9 cellular contexts compared by ENCODE assay signal in the genomic region with DNA sequence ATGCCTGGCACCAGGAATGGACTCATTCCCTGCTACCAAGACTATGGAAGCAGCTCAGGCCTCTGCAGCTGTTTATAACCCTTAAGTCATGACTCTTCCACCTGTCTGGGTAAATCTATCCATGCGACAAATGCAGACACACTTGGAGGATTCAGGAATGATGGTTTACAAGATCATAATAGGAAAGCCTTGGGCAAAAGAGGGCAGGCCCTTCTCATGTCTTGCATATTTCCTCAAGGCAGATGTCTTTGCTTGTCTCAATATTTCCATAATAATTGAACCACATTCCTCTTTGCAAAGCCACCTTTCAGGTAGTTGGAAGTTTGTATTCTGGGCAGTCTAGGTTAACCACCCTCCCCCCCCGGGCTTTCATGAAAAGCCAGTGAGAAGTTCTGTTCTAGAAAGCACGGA. TPM values are rescaled to one million over a fixed set of nuclear protein-coding genes. Genes with fewer than 3 reads are reported as not detected.
A peak's percentile ranks its signal among the peaks of the same experiment; 100 is the strongest.
DNase-seq lines count a peak whose midpoint lies in the region; ATAC-seq, FAIRE-seq and TF ChIP-seq lines count a peak whose summit lies in the region.
"Had no signal": no experiment of that assay in that cellular context is flagged by ENCODE, and none has a peak within 500 bp of the region (broad histone marks: within the 10 kb centered on the region; RNA-seq: fewer than 3 reads in every experiment).

No MANE protein-coding gene starts in this region.

- H3K36me3 Mint-ChIP-seq in CD4-positive, CD25-positive, alpha-beta regulatory T cell, result no peaks in the 10 kb centered on the region
- no peaks in the 10 kb centered on the region for H3K36me3 Mint-ChIP-seq in naive B cell

- ATAC-seq in CD4-positive, CD25-positive, alpha-beta regulatory T cell (ENCODE audit: low read depth in 2 of 2), result no peak
- ATAC-seq in GM12878, result no peak
- ATAC-seq in naive B cell (ENCODE audit: low read depth in 2 of 2), result no peak
- no peak for ATAC-seq in HG03571 (IDR thresholded peaks at IDR 0.05; ENCODE audit: unreplicated experiment)
- no peak for ATAC-seq in HG03469 (IDR thresholded peaks at IDR 0.05; ENCODE audit: unreplicated experiment)

- 96% methylated on average over 3 of the region's 3 CpGs for WGBS in GM12878 (ENCODE audit: insufficient coverage, insufficient replicate concordance, low lambda C conversion rate, missing lambda C conversion rate)

- BruUV-seq in GM12878 (replicated peaks; lab: Mats Ljungman, UMichigan), result no TSS peak

- H3K9me3 ChIP-seq in CD4-positive, CD25-positive, alpha-beta regulatory T cell (ENCODE audit: control insufficient read depth in 2 of 2, low read length in 2 of 2), result no peaks in the 10 kb centered on the region
- H3K9me3 ChIP-seq in HUES6 (ENCODE audit: control insufficient read depth, insufficient read depth, low read depth, low read length), result no peaks in the 10 kb centered on the region
- no peaks in the 10 kb centered on the region for H3K9me3 ChIP-seq in GM12878 (replicated peaks; ENCODE audit: control insufficient read depth, insufficient read depth, low read length)
- no peaks in the 10 kb centered on the region for H3K9me3 ChIP-seq in kidney (ENCODE audit: control insufficient read depth in 1 of 2, low read length in 2 of 2)
- H3K9me3 ChIP-seq: body of pancreas had no signal

- DNase-seq in CD4-positive, CD25-positive, alpha-beta regulatory T cell, result no peak
- DNase-seq in GM12878 (ENCODE audit: low read depth, low spot score), result no peak
- no peak for DNase-seq in naive B cell
- DNase-seq in NOMO-1 treated with dmso at 0.1 percent for 144 hours (lab: John Stamatoyannopoulos, UW; ENCODE audit: unreplicated experiment), result no peak
- no peak for DNase-seq in kidney

- no peaks in the 10 kb centered on the region for H3K36me3 ChIP-seq in CD4-positive, CD25-positive, alpha-beta regulatory T cell (ENCODE audit: control insufficient read depth, insufficient read depth, low read length)
- H3K36me3 ChIP-seq in HUES6 (ENCODE audit: control insufficient read depth, insufficient read depth, low read length) (no peaks in the 10 kb centered on the region; the same call in 1 of the 2 replicates), GM12878 (ENCODE audit: control insufficient read depth in 2 of 2, insufficient read depth in 2 of 2, low read length in 1 of 2) (no peaks in the 10 kb centered on the region), kidney (ENCODE audit: control insufficient read depth in 1 of 2, insufficient read depth in 2 of 2, low read length in 2 of 2) (no peaks in the 10 kb centered on the region)

- peak overlapping the region; percentile 95 for H2AFZ ChIP-seq in GM12878 (ENCODE audit: control insufficient read depth, low read depth, low read length)

- peaks cover 12 to 37% (median 21%) of the 10 kb centered on the region in 4 donors for H3K4me1 Mint-ChIP-seq in CD4-positive, CD25-positive, alpha-beta regulatory T cell
- peaks cover 27 to 42% (median 28%) of the 10 kb centered on the region in 3 donors for H3K4me1 Mint-ChIP-seq in naive B cell

- no peaks in the 10 kb centered on the region for H3K9me3 Mint-ChIP-seq in CD4-positive, CD25-positive, alpha-beta regulatory T cell
- no peaks in the 10 kb centered on the region for H3K9me3 Mint-ChIP-seq in naive B cell

- in situ Hi-C loops in GM12878 (cut with MboI), result no loop called here

- peak overlapping the region; percentile 5 to 94 (median 52) for H3K4me3 Mint-ChIP-seq in CD4-positive, CD25-positive, alpha-beta regulatory T cell
- peak overlapping the region in 6 of 8 donors; percentile 87 to 97 (median 94) for H3K4me3 Mint-ChIP-seq in naive B cell

- POLR2A ChIA-PET in GM12878 (lab: Charles Lee), result interaction anchor here (0.6 to 1.1 kb wide), 9 partner anchors 16 to 185 kb away, joined by 3 to 6 read pairs (median 4); no protein-coding TSS in a partner anchor

- TF ChIP-seq RAD21 in GM12878 (IDR thresholded peaks at IDR 0.05; ENCODE audit: insufficient read depth, low read depth, low read length), result no peak

- RAD21 ChIA-PET in GM12878 (lab: Charles Lee; ENCODE audit: unreplicated experiment), result no interaction called here

- no peak for FAIRE-seq in GM12878 (lab: Jason Lieb, UNC)
- FAIRE-seq in kidney (lab: Jason Lieb, UNC), result no peak

- peak overlapping the region in 2 of 3 donors; percentile 89 to 92 for H3K27ac Mint-ChIP-seq in CD4-positive, CD25-positive, alpha-beta regulatory T cell
- H3K27ac Mint-ChIP-seq in naive B cell, result peak overlapping the region in 2 of 6 donors; percentile 56 to 94

- peaks cover 41% of the 10 kb centered on the region for H3K79me2 ChIP-seq in GM12878 (ENCODE audit: control insufficient read depth, insufficient read depth, low read length)

- H3K4me1 ChIP-seq in CD4-positive, CD25-positive, alpha-beta regulatory T cell (ENCODE audit: control insufficient read depth, insufficient read depth, low read length, poor library complexity, severe bottlenecking), result peaks cover 31% of the 10 kb centered on the region
- peaks cover 18% of the 10 kb centered on the region for H3K4me1 ChIP-seq in HUES6 (ENCODE audit: control insufficient read depth, insufficient read depth, low read length)
- H3K4me1 ChIP-seq in GM12878 (ENCODE audit: control insufficient read depth, insufficient read depth, low read length), result peaks cover 6% of the 10 kb centered on the region
- peaks cover 0 to 6% of the 10 kb centered on the region in 2 donors for H3K4me1 ChIP-seq in kidney (ENCODE audit: control insufficient read depth in 1 of 2, insufficient read depth in 1 of 2, low read depth in 1 of 2, low read length in 2 of 2)

- H3K9ac ChIP-seq in HUES6 (ENCODE audit: low read length) (peak overlapping the region; percentile 81), GM12878 (ENCODE audit: control insufficient read depth, insufficient read depth, low read length) (0 out of 2 replicates have a peak overlapping the region, but pooled peaks have one; percentile 41), kidney (ENCODE audit: low read length in 2 of 2) (no peak overlapping the region)

- TF ChIP-seq POLR2A in GM12878 (IDR thresholded peaks at IDR 0.05; ENCODE audit: low read depth, low read length), result no peak

- TF ChIP-seq CTCF in GM12878 (IDR thresholded peaks at IDR 0.05 in 2 of 3, conservative IDR thresholded peaks at IDR 0.05 in 1 of 3; ENCODE audit: control insufficient read depth in 2 of 3, extremely low read depth in 1 of 3, insufficient read depth in 1 of 3, low read depth in 3 of 3, low read length in 3 of 3) (no peak), kidney (IDR thresholded peaks at IDR 0.05; ENCODE audit: borderline replicate concordance, extremely low read depth, insufficient read depth) (no peak)

- SMC1A ChIA-PET in GM12878 (lab: Charles Lee; ENCODE audit: uncharacterized antibody, unreplicated experiment), result interaction anchor here (0.7 to 1.5 kb wide), 4 partner anchors 15 to 150 kb away, joined by 3 to 8 read pairs (median 4); no protein-coding TSS in a partner anchor

- TF ChIP-seq EP300 in GM12878 (IDR thresholded peaks at IDR 0.05; ENCODE audit: borderline replicate concordance in 1 of 2, control insufficient read depth in 1 of 2, low read depth in 2 of 2, low read length in 2 of 2), result no peak

- no peaks in the 10 kb centered on the region for H3K27me3 ChIP-seq in CD4-positive, CD25-positive, alpha-beta regulatory T cell (ENCODE audit: control insufficient read depth, insufficient read depth, low read length)
- no peaks in the 10 kb centered on the region for H3K27me3 ChIP-seq in HUES6 (ENCODE audit: control insufficient read depth, insufficient read depth, low read length)
- no peaks in the 10 kb centered on the region for H3K27me3 ChIP-seq in GM12878 (replicated peaks in 1 of 2; ENCODE audit: control insufficient read depth in 2 of 2, insufficient read depth in 2 of 2, low read length in 1 of 2)
- H3K27me3 ChIP-seq: body of pancreas had no signal

- no peaks in the 10 kb centered on the region for H4K20me1 ChIP-seq in GM12878 (ENCODE audit: control insufficient read depth, insufficient read depth)

- H3K27me3 Mint-ChIP-seq in CD4-positive, CD25-positive, alpha-beta regulatory T cell, result peaks cover 4% of the 10 kb centered on the region
- no peaks in the 10 kb centered on the region for H3K27me3 Mint-ChIP-seq in naive B cell

- H3K4me2 ChIP-seq in GM12878 (ENCODE audit: control insufficient read depth, insufficient read depth), result peak overlapping the region; percentile 91

- peak overlapping the region; percentile 68 for H3K4me3 ChIP-seq in CD4-positive, CD25-positive, alpha-beta regulatory T cell (ENCODE audit: low read depth, low read length)
- H3K4me3 ChIP-seq in HUES6 (ENCODE audit: low read depth, low read length) (peak overlapping the region; percentile 50), GM12878 (no peak overlapping the region), kidney (ENCODE audit: low read length in 2 of 2) (no peak overlapping the region)
- H3K4me3 ChIP-seq: body of pancreas had no signal

- peak overlapping the region; percentile 78 for H3K27ac ChIP-seq in CD4-positive, CD25-positive, alpha-beta regulatory T cell (ENCODE audit: insufficient read depth, low read length, poor library complexity, severe bottlenecking)
- H3K27ac ChIP-seq in HUES6 (ENCODE audit: low read depth, low read length) (peak overlapping the region; percentile 74), GM12878 (ENCODE audit: control insufficient read depth, insufficient read depth) (peak overlapping the region; percentile 62), kidney (ENCODE audit: low read depth in 2 of 2, low read length in 2 of 2) (no peak overlapping the region)

- intact Hi-C loops in GM12878 (cut with micrococcal nuclease; ENCODE audit: unreplicated experiment), result no loop called here
- intact Hi-C loops in kidney (cut with DNase I), result no loop called here

- CTCF ChIA-PET in GM12878 (lab: Yijun Ruan, JAX), result interaction anchor here (0.9 to 1.4 kb wide), 5 partner anchors 15 to 47 kb away, joined by 3 to 9 read pairs (median 4); no protein-coding TSS in a partner anchor

RNA-seq across cellular contexts. Expression of a gene that starts 0.9 kb away (rescaled TPM):
- total RNA-seq in CD4-positive, CD25-positive, alpha-beta regulatory T cell, result 70.9 TPM
- polyA plus RNA-seq in CD4-positive, CD25-positive, alpha-beta regulatory T cell, result 100 to 1,000 TPM; 143 to 231 (median 192) TPM
- total RNA-seq in GM12878 (2013; cell fraction: nucleolus; rRNA removed), result 43.4 and 56.9 TPM in 2 replicates
- total RNA-seq in GM12878 (2014; rRNA removed) (150 and 158 TPM in 2 replicates), GM12878 (2014; rRNA removed; fragmentation: Illumina TruSeq; extraction: Trizol) (324 and 357 TPM in 2 replicates), GM12878 (2021) (316 and 327 TPM in 2 replicates), kidney (76.4 TPM)
- 208 TPM for polyA plus RNA-seq in GM12878 (2011; ENCODE audit: low read depth)
- polyA plus RNA-seq in GM12878 (2011; rRNA removed) (79.7 and 112 TPM in 2 replicates), GM12878 (2014; fragmentation: Illumina TruSeq; extraction: Trizol) (101 and 318 TPM in 2 replicates), GM12878 (2014; fragmentation: Nextera tagmentation; extraction: Ambion mirVana) (100 to 1,000 TPM in 1 of 2 experiments, 10 to 100 TPM in 1; 95.9 to 140 TPM), GM12878 (2014; rRNA removed) (339 and 341 TPM in 2 replicates), GM12878 (2016; fragmentation: Nextera tagmentation; extraction: Ambion mirVana) (100 to 1,000 TPM; 648 to 651 TPM), naive B cell (ENCODE audit: low read depth in 6 of 6) (10 to 100 TPM; 56.8 to 80.5 (median 72.7) TPM), kidney (ENCODE audit: insufficient read depth, low read depth, low replicate concordance) (122 TPM)
- polyA plus RNA-seq in GM12878 (2011; cell fraction: cytosol; rRNA removed), result 288 and 290 TPM in 2 replicates
- 199 and 203 TPM in 2 replicates for polyA plus RNA-seq in GM12878 (2011; cell fraction: nucleus; rRNA removed)
- 277 and 284 TPM in 2 replicates for polyA plus RNA-seq in GM12878 (2012)
- polyA minus RNA-seq in GM12878 (2011; rRNA and poly(A)+ RNA removed), result 39.5 and 98.5 TPM in 2 replicates
- polyA minus RNA-seq in GM12878 (2011; cell fraction: cytosol; rRNA and poly(A)+ RNA removed), result 111 and 140 TPM in 2 replicates
- polyA minus RNA-seq in GM12878 (2011; cell fraction: nucleus; rRNA and poly(A)+ RNA removed), result 46.9 and 65.1 TPM in 2 replicates

RNA-seq across cellular contexts. Expression of a gene that starts 23.7 kb away (rescaled TPM):
- 31.6 TPM for total RNA-seq in CD4-positive, CD25-positive, alpha-beta regulatory T cell
- polyA plus RNA-seq in CD4-positive, CD25-positive, alpha-beta regulatory T cell, result 10 to 100 TPM; 55.4 to 66.9 (median 57.2) TPM
- total RNA-seq in GM12878 (2013; cell fraction: nucleolus; rRNA removed), result 22.0 and 36.6 TPM in 2 replicates
- 115 and 144 TPM in 2 replicates for total RNA-seq in GM12878 (2014; rRNA removed)
- total RNA-seq in GM12878 (2014; rRNA removed; fragmentation: Illumina TruSeq; extraction: Trizol), result 41.6 and 43.7 TPM in 2 replicates
- total RNA-seq in GM12878 (2021), result 86.3 and 88.5 TPM in 2 replicates
- polyA plus RNA-seq in GM12878 (2011; ENCODE audit: low read depth), result 15.1 TPM
- polyA plus RNA-seq in GM12878 (2011; rRNA removed), result 17.4 and 40.2 TPM in 2 replicates
- 45.1 and 76.6 TPM in 2 replicates for polyA plus RNA-seq in GM12878 (2011; cell fraction: cytosol; rRNA removed)
- 82.6 and 87.6 TPM in 2 replicates for polyA plus RNA-seq in GM12878 (2011; cell fraction: nucleus; rRNA removed)
- polyA plus RNA-seq in GM12878 (2012), result 49.7 and 55.2 TPM in 2 replicates
- 10.4 and 24.2 TPM in 2 replicates for polyA plus RNA-seq in GM12878 (2014; fragmentation: Illumina TruSeq; extraction: Trizol)
- polyA plus RNA-seq in GM12878 (2014; fragmentation: Nextera tagmentation; extraction: Ambion mirVana), result 1 to 10 TPM; 3.7 to 9.8 TPM
- 158 and 188 TPM in 2 replicates for polyA plus RNA-seq in GM12878 (2014; rRNA removed)
- 100 to 1,000 TPM; 116 to 129 TPM for polyA plus RNA-seq in GM12878 (2016; fragmentation: Nextera tagmentation; extraction: Ambion mirVana)
- polyA minus RNA-seq in GM12878 (2011; rRNA and poly(A)+ RNA removed), result 10.6 and 15.4 TPM in 2 replicates
- polyA minus RNA-seq in GM12878 (2011; cell fraction: cytosol; rRNA and poly(A)+ RNA removed), result 7.4 and 11.4 TPM in 2 replicates
- 20.4 and 32.2 TPM in 2 replicates for polyA minus RNA-seq in GM12878 (2011; cell fraction: nucleus; rRNA and poly(A)+ RNA removed)
- 100 to 1,000 TPM in 3 of 6 donors, 10 to 100 TPM in 3; 85.0 to 136 (median 111) TPM for polyA plus RNA-seq in naive B cell (ENCODE audit: low read depth in 6 of 6)
- total RNA-seq in kidney, result 59.4 TPM
- 74.9 TPM for polyA plus RNA-seq in kidney (ENCODE audit: insufficient read depth, low read depth, low replicate concordance)

RNA-seq across cellular contexts. Expression of a gene that starts 27.6 kb away (rescaled TPM):
- 318 TPM for total RNA-seq in CD4-positive, CD25-positive, alpha-beta regulatory T cell
- polyA plus RNA-seq in CD4-positive, CD25-positive, alpha-beta regulatory T cell, result 100 to 1,000 TPM; 416 to 660 (median 495) TPM
- total RNA-seq in GM12878 (2013; cell fraction: nucleolus; rRNA removed), result 19.8 and 21.3 TPM in 2 replicates
- total RNA-seq in GM12878 (2014; rRNA removed), result 163 and 207 TPM in 2 replicates
- 312 and 322 TPM in 2 replicates for total RNA-seq in GM12878 (2014; rRNA removed; fragmentation: Illumina TruSeq; extraction: Trizol)
- 506 and 514 TPM in 2 replicates for total RNA-seq in GM12878 (2021)
- polyA plus RNA-seq in GM12878 (2011; ENCODE audit: low read depth), result 65.4 TPM
- 603 and 801 TPM in 2 replicates for polyA plus RNA-seq in GM12878 (2011; rRNA removed)
- polyA plus RNA-seq in GM12878 (2011; cell fraction: cytosol; rRNA removed), result 90.6 and 121 TPM in 2 replicates
- 80.5 and 124 TPM in 2 replicates for polyA plus RNA-seq in GM12878 (2011; cell fraction: nucleus; rRNA removed)
- 224 and 225 TPM in 2 replicates for polyA plus RNA-seq in GM12878 (2012)
- 265 and 335 TPM in 2 replicates for polyA plus RNA-seq in GM12878 (2014; fragmentation: Illumina TruSeq; extraction: Trizol)
- 100 to 1,000 TPM; 709 to 767 TPM for polyA plus RNA-seq in GM12878 (2014; fragmentation: Nextera tagmentation; extraction: Ambion mirVana)
- 232 and 249 TPM in 2 replicates for polyA plus RNA-seq in GM12878 (2014; rRNA removed)
- polyA plus RNA-seq in GM12878 (2016; fragmentation: Nextera tagmentation; extraction: Ambion mirVana), result 100 to 1,000 TPM; 755 to 803 TPM
- polyA minus RNA-seq in GM12878 (2011; rRNA and poly(A)+ RNA removed), result 63.9 and 102 TPM in 2 replicates
- 148 and 173 TPM in 2 replicates for polyA minus RNA-seq in GM12878 (2011; cell fraction: cytosol; rRNA and poly(A)+ RNA removed)
- polyA minus RNA-seq in GM12878 (2011; cell fraction: nucleus; rRNA and poly(A)+ RNA removed), result 13.5 and 14.2 TPM in 2 replicates
- polyA plus RNA-seq in naive B cell (ENCODE audit: low read depth in 6 of 6), result 100 to 1,000 TPM; 260 to 424 (median 363) TPM
- 315 TPM for total RNA-seq in kidney
- polyA plus RNA-seq in kidney (ENCODE audit: insufficient read depth, low read depth, low replicate concordance), result 279 TPM

RNA-seq across cellular contexts. Expression of a gene that starts 45.4 kb away (rescaled TPM):
- total RNA-seq in CD4-positive, CD25-positive, alpha-beta regulatory T cell, result 12.8 TPM
- 1 to 10 TPM; 3.1 to 4.6 (median 4.2) TPM for polyA plus RNA-seq in CD4-positive, CD25-positive, alpha-beta regulatory T cell
- total RNA-seq in GM12878 (2013; cell fraction: nucleolus; rRNA removed), result 11.3 and 11.4 TPM in 2 replicates
- total RNA-seq in GM12878 (2014; rRNA removed), result 5.6 and 6.1 TPM in 2 replicates
- 4.1 and 5.6 TPM in 2 replicates for total RNA-seq in GM12878 (2014; rRNA removed; fragmentation: Illumina TruSeq; extraction: Trizol)
- 11.6 and 11.7 TPM in 2 replicates for total RNA-seq in GM12878 (2021)
- polyA plus RNA-seq in GM12878 (2011; ENCODE audit: low read depth), result 4.5 TPM
- polyA plus RNA-seq in GM12878 (2011; rRNA removed), result 2.4 and 5.2 TPM in 2 replicates
- 9.5 and 11.2 TPM in 2 replicates for polyA plus RNA-seq in GM12878 (2011; cell fraction: cytosol; rRNA removed)
- 8.6 and 10.6 TPM in 2 replicates for polyA plus RNA-seq in GM12878 (2011; cell fraction: nucleus; rRNA removed)
- 9.2 and 11.8 TPM in 2 replicates for polyA plus RNA-seq in GM12878 (2012)
- polyA plus RNA-seq in GM12878 (2014; fragmentation: Illumina TruSeq; extraction: Trizol), result 2.9 and 6.5 TPM in 2 replicates
- polyA plus RNA-seq in GM12878 (2014; fragmentation: Nextera tagmentation; extraction: Ambion mirVana), result 1 to 10 TPM; 1.5 to 4.3 TPM
- polyA plus RNA-seq in GM12878 (2014; rRNA removed), result 6.9 and 10.9 TPM in 2 replicates
- 10 to 100 TPM; 15.7 to 19.8 TPM for polyA plus RNA-seq in GM12878 (2016; fragmentation: Nextera tagmentation; extraction: Ambion mirVana)
- 7.3 and 10.3 TPM in 2 replicates for polyA minus RNA-seq in GM12878 (2011; rRNA and poly(A)+ RNA removed)
- polyA minus RNA-seq in GM12878 (2011; cell fraction: cytosol; rRNA and poly(A)+ RNA removed), result 3.5 and 6.9 TPM in 2 replicates
- 5.9 and 11.0 TPM in 2 replicates for polyA minus RNA-seq in GM12878 (2011; cell fraction: nucleus; rRNA and poly(A)+ RNA removed)
- polyA plus RNA-seq in naive B cell (ENCODE audit: low read depth in 6 of 6), result 1 to 10 TPM; 2.0 to 6.0 (median 4.5) TPM
- 31.8 TPM for total RNA-seq in kidney
- polyA plus RNA-seq in kidney (ENCODE audit: insufficient read depth, low read depth, low replicate concordance), result 35.1 TPM

RNA-seq across cellular contexts. Expression of a gene that starts 50.3 kb away (rescaled TPM):
- 79.5 TPM for total RNA-seq in CD4-positive, CD25-positive, alpha-beta regulatory T cell
- 10 to 100 TPM; 31.1 to 60.7 (median 44.3) TPM for polyA plus RNA-seq in CD4-positive, CD25-positive, alpha-beta regulatory T cell
- 89.4 and 98.6 TPM in 2 replicates for total RNA-seq in GM12878 (2013; cell fraction: nucleolus; rRNA removed)
- total RNA-seq in GM12878 (2014; rRNA removed) (47.1 and 57.8 TPM in 2 replicates), GM12878 (2014; rRNA removed; fragmentation: Illumina TruSeq; extraction: Trizol) (52.9 and 54.0 TPM in 2 replicates), GM12878 (2021) (82.5 and 97.9 TPM in 2 replicates), kidney (67.1 TPM)
- polyA plus RNA-seq in GM12878 (2011; ENCODE audit: low read depth), result 58.6 TPM
- polyA plus RNA-seq in GM12878 (2011; rRNA removed) (80.8 and 92.9 TPM in 2 replicates), GM12878 (2014; fragmentation: Illumina TruSeq; extraction: Trizol) (59.6 and 65.9 TPM in 2 replicates), GM12878 (2014; fragmentation: Nextera tagmentation; extraction: Ambion mirVana) (100 to 1,000 TPM; 127 to 135 TPM), GM12878 (2014; rRNA removed) (83.2 and 87.8 TPM in 2 replicates), GM12878 (2016; fragmentation: Nextera tagmentation; extraction: Ambion mirVana) (100 to 1,000 TPM; 103 to 104 TPM), naive B cell (ENCODE audit: low read depth in 6 of 6) (10 to 100 TPM; 11.7 to 41.1 (median 33.4) TPM), kidney (ENCODE audit: insufficient read depth, low read depth, low replicate concordance) (23.9 TPM)
- polyA plus RNA-seq in GM12878 (2011; cell fraction: cytosol; rRNA removed), result 112 and 130 TPM in 2 replicates
- polyA plus RNA-seq in GM12878 (2011; cell fraction: nucleus; rRNA removed), result 362 and 389 TPM in 2 replicates
- 37.7 and 46.3 TPM in 2 replicates for polyA plus RNA-seq in GM12878 (2012)
- 80.2 and 80.8 TPM in 2 replicates for polyA minus RNA-seq in GM12878 (2011; rRNA and poly(A)+ RNA removed)
- polyA minus RNA-seq in GM12878 (2011; cell fraction: cytosol; rRNA and poly(A)+ RNA removed), result 24.1 and 34.9 TPM in 2 replicates
- polyA minus RNA-seq in GM12878 (2011; cell fraction: nucleus; rRNA and poly(A)+ RNA removed), result 54.2 and 98.1 TPM in 2 replicates

Comparison
In these comparisons a context has a peak if more than half of its experiments do, and no peak if none do; other contexts are left out.
1. H3K27ac ChIP-seq: peak in CD4-positive, CD25-positive, alpha-beta regulatory T cell (single experiment), HUES6 (single experiment) and GM12878 (single experiment); none in kidney (0 of 2).
2. H3K4me3 ChIP-seq: peak in CD4-positive, CD25-positive, alpha-beta regulatory T cell (single experiment) and HUES6 (single experiment); none in GM12878 (single experiment) and kidney (0 of 2).
3. H3K9ac ChIP-seq: peak in HUES6 (single experiment) and GM12878 (single experiment); none in kidney (0 of 2).